ENCODE assay signal across 18 cellular contexts in the genomic region with DNA sequence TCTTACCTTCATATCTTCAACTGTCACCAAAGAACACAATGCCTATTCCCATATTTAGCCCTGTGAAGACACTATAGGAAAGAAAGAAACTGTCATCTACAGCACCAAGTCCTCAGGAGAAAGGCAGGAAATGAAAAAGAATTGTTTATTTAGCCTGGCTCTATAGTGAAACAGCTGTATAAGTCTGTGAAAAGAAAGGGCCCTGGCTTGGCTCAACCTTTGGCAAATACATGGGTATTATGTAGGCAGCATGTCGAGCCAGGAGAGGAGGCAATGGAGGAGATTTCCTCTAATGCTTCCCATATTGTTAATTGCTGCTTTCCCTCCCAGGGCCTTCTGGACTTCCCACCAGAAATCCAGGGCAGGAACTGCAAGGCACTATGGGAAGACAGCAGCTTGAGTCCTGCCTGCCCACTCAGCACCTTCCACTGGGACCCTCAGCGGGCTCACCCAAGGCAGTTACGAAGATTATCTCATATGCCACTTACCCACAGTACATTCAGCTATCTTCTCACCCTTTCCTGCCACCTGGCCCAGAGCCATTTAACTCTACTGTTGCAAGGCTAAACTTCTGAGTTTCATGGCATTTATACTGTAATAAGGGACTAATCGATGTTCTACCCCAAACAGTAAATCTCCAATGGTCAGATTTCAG. TPM values are rescaled to one million over a fixed set of nuclear protein-coding genes. Genes with fewer than 3 reads are reported as not detected.
A peak's percentile ranks its signal among the peaks of the same experiment; 100 is the strongest.
DNase-seq lines count a peak whose midpoint lies in the region; ATAC-seq and TF ChIP-seq lines count a peak whose summit lies in the region.
"Had no signal": no experiment of that assay in that cellular context is flagged by ENCODE, and none has a peak within 500 bp of the region (broad histone marks: within the 10 kb centered on the region; RNA-seq: fewer than 3 reads in every experiment).

No MANE protein-coding gene starts in this region.

- intact Hi-C loops in heart right ventricle (cut with DNase I), result no loop called here
- intact Hi-C loops in aorta (cut with DNase I), result no loop called here

- H3K9me3 Mint-ChIP-seq in nephron, result no peaks in the 10 kb centered on the region

- H3K36me3 Mint-ChIP-seq in nephron (ENCODE audit: low read depth), result no peaks in the 10 kb centered on the region
- H3K36me3 Mint-ChIP-seq: CD4-positive, CD25-positive, alpha-beta regulatory T cell had no signal

- no peaks in the 10 kb centered on the region for H3K36me3 ChIP-seq in heart right ventricle
- no peaks in the 10 kb centered on the region for H3K36me3 ChIP-seq in aorta (ENCODE audit: control insufficient read depth in 1 of 2, insufficient read depth in 2 of 2, low read length in 1 of 2)
- H3K36me3 ChIP-seq: Peyer's patch had no signal

- peak; percentile 26 for DNase-seq in EH (ENCODE audit: low read depth)
- DNase-seq in dermis blood vessel endothelial cell, result peak; percentile 36
- no peak for DNase-seq in heart right ventricle
- DNase-seq in hypothalamus (lab: John Stamatoyannopoulos, UW), result no peak
- DNase-seq in dedifferentiated amniotic fluid mesenchymal stem cell (ENCODE audit: extremely low spot score), result no peak
- no peak for DNase-seq in NCI-H524 (lab: John Stamatoyannopoulos, UW)
- DNase-seq in aorta, result no peak
- DNase-seq: Calu3; CD4-positive, CD25-positive, alpha-beta regulatory T cell; DMS79 treated with DMSO at 0.1 percent for 48 hours; GF-D8; HCEC 1CT; NCI-H1436 treated with DMSO at 0.1 percent for 48 hours; NCI-H2227 treated with DMSO at 0.1 percent for 48 hours; NCI-H748 treated with DMSO at 0.1 percent for 48 hours; Peyer's patch; SIG-M5 had no signal

- no peak overlapping the region for H3K4me3 Mint-ChIP-seq in nephron
- H3K4me3 Mint-ChIP-seq: CD4-positive, CD25-positive, alpha-beta regulatory T cell had no signal

- H3K4me1 ChIP-seq in heart right ventricle (peaks cover 8 to 92% (median 65%) of the 10 kb centered on the region in 9 donors), aorta (ENCODE audit: control insufficient read depth in 1 of 2, insufficient read depth in 2 of 2, low read length in 2 of 2) (peaks cover 3 to 7% of the 10 kb centered on the region in 2 donors)

- H3K4me1 Mint-ChIP-seq in nephron, result peaks cover 5% of the 10 kb centered on the region
- H3K4me1 Mint-ChIP-seq: CD4-positive, CD25-positive, alpha-beta regulatory T cell had no signal

- no peak overlapping the region for H3K4me3 ChIP-seq in heart right ventricle
- H3K4me3 ChIP-seq in aorta (ENCODE audit: low read length in 2 of 2), result no peak overlapping the region
- H3K4me3 ChIP-seq: Peyer's patch had no signal

- H3K27ac ChIP-seq in heart right ventricle (peak overlapping the region in 8 of 10 donors; percentile 1 to 79 (median 44)), aorta (ENCODE audit: low read depth in 1 of 2, low read length in 2 of 2) (no peak overlapping the region)

- TF ChIP-seq CTCF in heart right ventricle (IDR thresholded peaks at IDR 0.05) (no peak), nephron (IDR thresholded peaks at IDR 0.05; ENCODE audit: unreplicated experiment in 3 of 3) (no peak)

- H3K9me3 ChIP-seq in heart right ventricle (no peaks in the 10 kb centered on the region), aorta (ENCODE audit: control insufficient read depth, low read length) (no peaks in the 10 kb centered on the region)
- H3K9me3 ChIP-seq: Peyer's patch had no signal

- H3K27me3 ChIP-seq in heart right ventricle, result no peaks in the 10 kb centered on the region
- H3K27me3 ChIP-seq in aorta (ENCODE audit: control insufficient read depth in 1 of 2, insufficient read depth in 2 of 2, low read length in 1 of 2), result no peaks in the 10 kb centered on the region
- H3K27me3 ChIP-seq: Peyer's patch had no signal

- 29 to 40% methylated on average over 4 of the region's 4 CpGs for WGBS in heart right ventricle, 2 donors
- WGBS in aorta, 2 donors, result 51 to 54% methylated on average over 4 of the region's 4 CpGs

- no peaks in the 10 kb centered on the region for H3K27me3 Mint-ChIP-seq in nephron (ENCODE audit: low read depth)
- H3K27me3 Mint-ChIP-seq: CD4-positive, CD25-positive, alpha-beta regulatory T cell had no signal

- ATAC-seq in heart right ventricle, result peak; percentile 15 to 58 (median 48)
- ATAC-seq in aorta (ENCODE audit: low FRiP score), result no peak

- peak overlapping the region in 2 of 3 experiments; percentile 17 to 33 for H3K27ac Mint-ChIP-seq in nephron
- H3K27ac Mint-ChIP-seq: CD4-positive, CD25-positive, alpha-beta regulatory T cell had no signal

RNA-seq across cellular contexts. Expression of a gene that starts 30.1 kb away (rescaled TPM):
- 0.47 and 1.5 TPM in 2 replicates for total RNA-seq in dermis blood vessel endothelial cell
- total RNA-seq in heart right ventricle, result 1,000 to 10,000 TPM in 7 of 10 donors, 100 to 1,000 TPM in 3; 791 to 1,497 (median 1,148) TPM
- 10 to 100 TPM; 11.1 to 46.1 TPM for polyA plus RNA-seq in heart right ventricle
- 10 to 100 TPM; 30.5 to 35.9 TPM for total RNA-seq in aorta
- polyA plus RNA-seq in aorta, result under 1 TPM; 0.38 to 0.97 TPM
- total RNA-seq: CD4-positive, CD25-positive, alpha-beta regulatory T cell had no signal

Comparison
In these comparisons a context has a peak if more than half of its experiments do, and no peak if none do; other contexts are left out.
1. DNase-seq: peak in EH (single experiment) and dermis blood vessel endothelial cell (single experiment); none in heart right ventricle (0 of 2), hypothalamus (0 of 51), dedifferentiated amniotic fluid mesenchymal stem cell (single experiment), NCI-H524 (0 of 2) and aorta (0 of 2).
2. H3K27ac ChIP-seq: peak in heart right ventricle (8 of 10); none in aorta (0 of 2).
3. RNA of a gene that starts 30.1 kb away (total RNA-seq): 791 to 1,497 TPM in heart right ventricle; 30.5 to 35.9 TPM in aorta and 0.47 to 1.5 TPM in dermis blood vessel endothelial cell; every median in the first group is over 10 times any median in the second.